Comparison of ENCODE assay signal across 8 cellular contexts in the genomic region with DNA sequence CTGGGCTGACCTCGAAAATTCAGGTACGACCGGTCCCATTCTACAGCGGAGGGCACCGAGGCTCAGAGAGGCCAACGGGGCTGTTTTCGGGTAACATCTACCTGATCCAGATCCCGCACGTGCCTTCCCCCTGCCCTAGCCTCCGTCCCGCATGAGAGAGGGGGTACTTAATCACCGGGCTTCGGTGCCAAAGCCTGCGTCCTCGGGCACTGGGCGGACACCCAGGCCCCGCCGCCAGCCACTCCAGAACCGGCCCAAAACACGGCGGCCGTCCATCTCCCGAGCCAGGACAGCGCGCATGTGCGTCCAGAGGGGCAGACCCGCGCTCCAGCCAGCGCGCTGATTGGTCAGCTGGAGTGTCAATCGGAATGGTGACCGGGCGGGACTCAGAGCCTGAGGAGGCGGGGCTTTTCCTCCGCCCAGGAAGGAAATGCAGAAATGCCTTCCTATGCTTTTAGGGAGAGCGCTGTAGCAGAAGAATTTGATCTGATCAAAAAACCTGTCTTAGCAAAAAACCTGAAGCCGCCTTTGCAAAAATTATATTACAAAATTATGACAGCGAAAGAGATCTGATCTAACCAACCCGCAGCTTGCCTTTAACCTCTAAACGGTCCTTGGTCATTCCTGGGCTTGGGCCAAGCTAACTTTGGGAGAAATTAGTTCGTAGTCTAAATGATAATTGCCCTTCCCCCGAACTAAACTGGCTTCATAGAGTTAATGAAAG. TPM values are rescaled to one million over a fixed set of nuclear protein-coding genes. Genes with fewer than 3 reads are reported as not detected.
DNase-seq lines count a peak whose midpoint lies in the region; ATAC-seq and TF ChIP-seq lines count a peak whose summit lies in the region.

A gene with protein sequence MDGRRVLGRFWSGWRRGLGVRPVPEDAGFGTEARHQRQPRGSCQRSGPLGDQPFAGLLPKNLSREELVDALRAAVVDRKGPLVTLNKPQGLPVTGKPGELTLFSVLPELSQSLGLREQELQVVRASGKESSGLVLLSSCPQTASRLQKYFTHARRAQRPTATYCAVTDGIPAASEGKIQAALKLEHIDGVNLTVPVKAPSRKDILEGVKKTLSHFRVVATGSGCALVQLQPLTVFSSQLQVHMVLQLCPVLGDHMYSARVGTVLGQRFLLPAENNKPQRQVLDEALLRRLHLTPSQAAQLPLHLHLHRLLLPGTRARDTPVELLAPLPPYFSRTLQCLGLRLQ (minus strand): TSS at position 294 of the 724 bp plus-strand sequence. CDS start 18 bp downstream, at position 276.

- H3K36me3 ChIP-seq in lung (ENCODE audit: control insufficient read depth in 2 of 2, insufficient read depth in 2 of 2, low read length in 2 of 2), result peaks cover 7 to 16% of the 10 kb centered on the region in 2 donors

- H3K27me3 ChIP-seq in lung (ENCODE audit: control insufficient read depth, insufficient read depth), result no peaks in the 10 kb centered on the region

- peak within 1 kb of the TSS; percentile 91 for H3K4me3 ChIP-seq in lung

- DNase-seq in CD1c-positive myeloid dendritic cell (ENCODE audit: extremely low spot score) (peak; percentile 98), NK-92 (lab: John Stamatoyannopoulos, UW; ENCODE audit: unreplicated experiment) (peak; percentile 69), lung (ENCODE audit: low spot score) (peak; percentile 99)
- DNase-seq in activated CD8-positive, alpha-beta memory T cell treated with anti-CD3 and anti-CD28 coated beads for 1 hour (ENCODE audit: extremely low read depth in 1 of 2, low read depth in 1 of 2), result peak; percentile 95
- peak; percentile 98 for DNase-seq in effector CD4-positive, alpha-beta T cell
- DNase-seq in stimulated activated CD4-positive, alpha-beta T cell treated with anti-CD3 and anti-CD28 coated beads, TNF-alpha, amount 100 ng/mL, for 4 hours (ENCODE audit: low read depth in 3 of 3), result peak; percentile 93 to 96 (median 94)

- H3K9me3 ChIP-seq in lung (ENCODE audit: control insufficient read depth in 2 of 2, insufficient read depth in 1 of 2, low read length in 1 of 2), result no peaks in the 10 kb centered on the region

- H3K4me1 ChIP-seq in lung (ENCODE audit: control insufficient read depth in 2 of 2, insufficient read depth in 2 of 2, low read length in 2 of 2), result peaks cover 2 to 3% of the 10 kb centered on the region in 2 donors

- WGBS in lung, 2 donors, result 0% methylated on average over 42 of the region's 42 CpGs

- no peak for TF ChIP-seq CTCF in lung (IDR thresholded peaks at IDR 0.05; ENCODE audit: control extremely low read depth, extremely low read depth)

- ATAC-seq in GM19397 (IDR thresholded peaks at IDR 0.05; ENCODE audit: unreplicated experiment) (peak; percentile 99), HG03571 (IDR thresholded peaks at IDR 0.05; ENCODE audit: unreplicated experiment) (peak; percentile 97), lung (ENCODE audit: insufficient read depth, low FRiP score) (peak; percentile 98)

- H3K27ac ChIP-seq in lung (ENCODE audit: low read depth in 1 of 2, low read length in 1 of 2), result peak within 1 kb of the TSS; percentile 62 to 90

RNA-seq across cellular contexts. Expression of the gene that starts here (rescaled TPM):
- 10 to 100 TPM; 16.3 to 34.9 TPM for total RNA-seq in lung
- 10 to 100 TPM; 25.7 to 26.8 TPM for polyA plus RNA-seq in lung

Comparison
In these comparisons a context has a peak if more than half of its experiments do, and no peak if none do; other contexts are left out.
1. Peak in every context shown above with its lines: DNase-seq, ATAC-seq, H3K4me3 ChIP-seq and H3K27ac ChIP-seq.